Comparison of ENCODE assay signal across 8 cellular contexts in the genomic region with DNA sequence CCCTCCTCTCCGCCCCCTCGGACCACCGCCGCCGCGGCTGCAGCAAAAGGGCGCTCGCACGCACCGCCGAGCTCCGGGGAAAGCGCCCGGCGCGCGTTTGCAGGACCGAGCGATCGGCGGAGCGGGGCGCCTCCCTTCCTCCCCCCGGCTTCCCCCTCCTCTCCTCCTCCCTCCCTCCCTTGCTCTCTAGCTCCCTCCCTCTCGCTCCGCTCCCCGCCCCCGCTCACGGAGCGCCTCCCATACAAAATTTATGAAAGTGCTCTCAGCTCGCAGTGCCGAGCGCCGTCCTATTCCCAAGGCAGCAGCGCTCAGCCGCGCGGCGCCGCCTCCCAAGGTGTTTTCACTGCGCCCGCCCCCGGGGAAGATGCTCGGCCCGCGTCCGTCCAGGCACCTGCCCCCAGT. TPM values are rescaled to one million over a fixed set of nuclear protein-coding genes. Genes with fewer than 3 reads are reported as not detected.
DNase-seq lines count a peak whose midpoint lies in the region; ATAC-seq and TF ChIP-seq lines count a peak whose summit lies in the region.

A gene with protein sequence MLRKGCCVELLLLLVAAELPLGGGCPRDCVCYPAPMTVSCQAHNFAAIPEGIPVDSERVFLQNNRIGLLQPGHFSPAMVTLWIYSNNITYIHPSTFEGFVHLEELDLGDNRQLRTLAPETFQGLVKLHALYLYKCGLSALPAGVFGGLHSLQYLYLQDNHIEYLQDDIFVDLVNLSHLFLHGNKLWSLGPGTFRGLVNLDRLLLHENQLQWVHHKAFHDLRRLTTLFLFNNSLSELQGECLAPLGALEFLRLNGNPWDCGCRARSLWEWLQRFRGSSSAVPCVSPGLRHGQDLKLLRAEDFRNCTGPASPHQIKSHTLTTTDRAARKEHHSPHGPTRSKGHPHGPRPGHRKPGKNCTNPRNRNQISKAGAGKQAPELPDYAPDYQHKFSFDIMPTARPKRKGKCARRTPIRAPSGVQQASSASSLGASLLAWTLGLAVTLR (minus strand): TSS at position 115 of the 402 bp plus-strand sequence. CDS start 469 bp downstream, outside the sequence.

- H3K4me2 ChIP-seq in skeletal muscle satellite cell (ENCODE audit: low read length) = peak within 1 kb of the TSS; percentile 84

- WGBS in iPS DF 6.9 (ENCODE audit: insufficient coverage, insufficient read length) = no CpG with 5 or more reads among the region's 47 CpGs

- ATAC-seq in HG02870 (IDR thresholded peaks at IDR 0.05; ENCODE audit: unreplicated experiment) = no peak

- H3K27me3 ChIP-seq in iPS DF 6.9 (ENCODE audit: control insufficient read depth, insufficient read depth, low read length) (peaks cover 72% of the 10 kb centered on the region), skeletal muscle satellite cell (ENCODE audit: control insufficient read depth, insufficient read depth, low read length) (peaks cover 48% of the 10 kb centered on the region)

- peaks cover 66 to 95% (median 79%) of the 10 kb centered on the region in 3 donors for H3K27me3 Mint-ChIP-seq in CD14-positive monocyte (ENCODE audit: low read depth in 3 of 3)
- peaks cover 61% of the 10 kb centered on the region for H3K27me3 Mint-ChIP-seq in T-helper 2 cell treated with Interferon-gamma antibody and Interleukin-4, amounts not matched to agents 5 μg/mL and 100 μg/mL, for 36 hours (ENCODE audit: low read depth)

- H3K4me1 Mint-ChIP-seq in CD14-positive monocyte = peaks cover 29% of the 10 kb centered on the region
- H3K4me1 Mint-ChIP-seq in T-helper 2 cell treated with Interferon-gamma antibody and Interleukin-4, amounts not matched to agents 5 μg/mL and 100 μg/mL, for 36 hours (ENCODE audit: low read depth) = peaks cover 10% of the 10 kb centered on the region

- H3K9ac ChIP-seq in skeletal muscle satellite cell (ENCODE audit: low read depth, low read length) = peak within 1 kb of the TSS; percentile 6

- H3K4me3 ChIP-seq in astrocyte of the cerebellum (ENCODE audit: low read depth, low read length) = peak within 1 kb of the TSS; percentile 34
- peak within 1 kb of the TSS; percentile 45 for H3K4me3 ChIP-seq in iPS DF 6.9 (ENCODE audit: low read length)
- peak within 1 kb of the TSS; percentile 64 for H3K4me3 ChIP-seq in skeletal muscle satellite cell (ENCODE audit: low read length)

- H3K27ac Mint-ChIP-seq in CD14-positive monocyte = peak within 1 kb of the TSS in 5 of 7 donors; percentile 41 to 87 (median 65)
- no peak within 1 kb of the TSS for H3K27ac Mint-ChIP-seq in T-helper 2 cell treated with Interferon-gamma antibody and Interleukin-4, amounts not matched to agents 5 μg/mL and 100 μg/mL, for 36 hours

- H3K9me3 ChIP-seq in iPS DF 6.9 (ENCODE audit: control insufficient read depth, insufficient read depth, low read length) (no peaks in the 10 kb centered on the region), skeletal muscle satellite cell (replicated peaks; ENCODE audit: low read length) (no peaks in the 10 kb centered on the region)

- H3K4me3 Mint-ChIP-seq in CD14-positive monocyte = peak within 1 kb of the TSS; percentile 80 to 96
- H3K4me3 Mint-ChIP-seq in T-helper 2 cell treated with Interferon-gamma antibody and Interleukin-4, amounts not matched to agents 5 μg/mL and 100 μg/mL, for 36 hours = peak within 1 kb of the TSS; percentile 73

- no peak for TF ChIP-seq CTCF in CD14-positive monocyte (IDR thresholded peaks at IDR 0.05)
- TF ChIP-seq CTCF in astrocyte of the cerebellum (IDR thresholded peaks at IDR 0.05; ENCODE audit: low read depth, low read length, missing control alignments) = no peak

- H3K36me3 ChIP-seq in iPS DF 6.9 (ENCODE audit: control insufficient read depth, insufficient read depth, low read length) (no peaks in the 10 kb centered on the region; the same call in 1 of the 2 replicates), skeletal muscle satellite cell (ENCODE audit: insufficient read depth, low read length) (no peaks in the 10 kb centered on the region)

- in situ Hi-C loops in KBM-7 (cut with MboI; ENCODE audit: low pct_unique_long_range_greater_than_20kb, low sequenced_read_pairs) = no loop called here
- in situ Hi-C loops in astrocyte of the cerebellum (cut with HindIII; ENCODE audit: low sequenced_read_pairs) = no loop called here

- H3K9me3 Mint-ChIP-seq in CD14-positive monocyte = peaks cover 0 to 27% (median 14%) of the 10 kb centered on the region in 7 donors
- no peaks in the 10 kb centered on the region for H3K9me3 Mint-ChIP-seq in T-helper 2 cell treated with Interferon-gamma antibody and Interleukin-4, amounts not matched to agents 5 μg/mL and 100 μg/mL, for 36 hours

- no peak within 1 kb of the TSS for H3K27ac ChIP-seq in iPS DF 6.9 (ENCODE audit: low read length)

- DNase-seq in CD14-positive monocyte (ENCODE audit: low spot score) (no peak), KBM-7 (peak; percentile 86), astrocyte of the cerebellum (ENCODE audit: low read depth) (no peak), iPS DF 6.9 (ENCODE audit: low read depth, low spot score) (no peak), HPDE6-E6E7 (ENCODE audit: extremely low spot score) (no peak)
- peak; percentile 62 for DNase-seq in T-helper 2 cell treated with Interferon-gamma antibody and Interleukin-4, amounts not matched to agents 5 μg/mL and 100 μg/mL, for 36 hours (ENCODE audit: low spot score)

- intact Hi-C loops in CD14-positive monocyte (cut with micrococcal nuclease) = loop anchor here in 1 of 2 donors (10.0 kb wide), 1 partner anchor 140 kb away; no protein-coding TSS in a partner anchor

- H3K4me1 ChIP-seq in iPS DF 6.9 (ENCODE audit: control insufficient read depth, insufficient read depth, low read length) = peaks cover 5% of the 10 kb centered on the region
- peaks cover 21% of the 10 kb centered on the region for H3K4me1 ChIP-seq in skeletal muscle satellite cell (ENCODE audit: control insufficient read depth, insufficient read depth, low read length)

- peaks cover 5 to 7% of the 10 kb centered on the region in 2 donors for H3K36me3 Mint-ChIP-seq in CD14-positive monocyte
- H3K36me3 Mint-ChIP-seq in T-helper 2 cell treated with Interferon-gamma antibody and Interleukin-4, amounts not matched to agents 5 μg/mL and 100 μg/mL, for 36 hours (ENCODE audit: low read depth) = peaks cover 4% of the 10 kb centered on the region

RNA-seq across cellular contexts. Expression of the gene that starts here (rescaled TPM):
- polyA plus RNA-seq in CD14-positive monocyte = under 1 TPM; 0.11 to 0.29 TPM
- total RNA-seq in skeletal muscle satellite cell (2012; rRNA removed) = 1.3 and 1.7 TPM in 2 replicates

Comparison
In these comparisons a context has a peak if more than half of its experiments do, and no peak if none do; other contexts are left out.
1. DNase-seq: peak in KBM-7 (single experiment) and T-helper 2 cell treated with Interferon-gamma antibody and Interleukin-4, amounts not matched to agents 5 μg/mL and 100 μg/mL, for 36 hours (single experiment); none in CD14-positive monocyte (single experiment), astrocyte of the cerebellum (single experiment), iPS DF 6.9 (single experiment) and HPDE6-E6E7 (single experiment).
2. Peak in every context shown above with its lines, with median percentiles within 50 percentile points of each other: H3K4me3 ChIP-seq.